ENCODE assay signal across 16 cellular contexts in the genomic region with DNA sequence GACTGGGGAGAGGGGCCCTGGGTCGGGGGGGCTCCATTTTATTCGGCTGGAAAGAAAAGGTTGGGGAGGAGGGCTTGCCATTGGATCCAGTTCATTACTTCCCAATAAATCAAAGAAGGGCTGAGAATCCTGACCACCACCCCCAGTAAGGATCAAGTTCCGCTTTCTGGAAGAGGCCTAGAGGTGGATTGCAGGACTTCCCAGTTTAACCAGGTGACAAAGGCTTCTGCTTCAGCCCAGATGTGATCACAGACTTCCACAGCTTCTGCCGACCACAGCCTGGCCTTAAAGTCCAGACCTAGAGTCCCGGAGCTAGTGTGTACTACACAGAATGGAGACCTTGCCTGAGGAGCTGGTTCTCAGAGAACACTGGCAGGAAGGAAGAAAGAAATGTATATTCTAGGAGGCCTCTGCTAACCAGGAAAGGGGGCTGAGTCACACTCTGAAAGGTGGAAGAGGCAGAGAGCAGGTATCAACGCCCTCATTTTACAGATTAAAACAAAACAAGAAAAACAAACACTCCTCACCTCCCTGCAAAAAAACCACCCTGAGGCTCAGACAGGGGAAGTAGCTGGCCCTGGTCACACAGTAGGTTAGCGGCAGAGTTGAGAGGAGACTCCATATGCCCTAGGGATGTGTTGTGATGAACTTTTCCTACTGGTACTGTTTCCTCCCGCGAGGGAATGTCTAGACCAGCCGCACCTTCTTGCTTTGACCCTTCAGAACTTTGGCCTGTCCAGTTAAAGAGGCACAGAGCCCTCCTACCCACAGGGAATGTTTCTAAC. TPM values are rescaled to one million over a fixed set of nuclear protein-coding genes. Genes with fewer than 3 reads are reported as not detected.
A peak's percentile ranks its signal among the peaks of the same experiment; 100 is the strongest.
DNase-seq lines count a peak whose midpoint lies in the region; FAIRE-seq and TF ChIP-seq lines count a peak whose summit lies in the region.
"Had no signal": no experiment of that assay in that cellular context is flagged by ENCODE, and none has a peak within 500 bp of the region (broad histone marks: within the 10 kb centered on the region; RNA-seq: fewer than 3 reads in every experiment).

No MANE protein-coding gene starts in this region.

- no peak for TF ChIP-seq CTCF in keratinocyte (optimal IDR thresholded peaks at IDR 0.05 in 1 of 3, IDR thresholded peaks at IDR 0.05 in 1 of 3, conservative IDR thresholded peaks at IDR 0.05 in 1 of 3; ENCODE audit: extremely low read depth in 1 of 3, insufficient read depth in 2 of 3, low read length in 3 of 3)
- TF ChIP-seq CTCF in vagina (IDR thresholded peaks at IDR 0.05), result no peak

- no peaks in the 10 kb centered on the region for H3K79me2 ChIP-seq in keratinocyte (ENCODE audit: control insufficient read depth, insufficient read depth, low read length)

- H3K4me1 Mint-ChIP-seq in activated naive CD8-positive, alpha-beta T cell (ENCODE audit: low read depth), result peaks cover 11% of the 10 kb centered on the region
- peaks cover 3% of the 10 kb centered on the region for H3K4me1 Mint-ChIP-seq in activated naive CD8-positive, alpha-beta T cell treated with anti-CD3 and anti-CD28 coated beads for 36 hours

- no peak for DNase-seq in activated naive CD8-positive, alpha-beta T cell treated with anti-CD3 and anti-CD28 coated beads for 36 hours
- DNase-seq in adipocyte (ENCODE audit: low read depth) (peak; percentile 23), keratinocyte (ENCODE audit: low read depth, low spot score) (no peak), vagina (ENCODE audit: extremely low spot score in 2 of 2) (no peak), middle frontal gyrus (ENCODE audit: extremely low spot score, low spot score) (no peak), iPS-NIHi11 (ENCODE audit: low spot score) (no peak), medulla oblongata (ENCODE audit: extremely low spot score) (no peak)
- DNase-seq: effector memory CD4-positive, alpha-beta T cell; NCI-H187 treated with DMSO at 0.1 percent for 48 hours had no signal

- peak; percentile 67 for FAIRE-seq in keratinocyte (lab: Jason Lieb, UNC)
- FAIRE-seq: GM18507, islet of Langerhans had no signal

- H3K4me3 ChIP-seq in adipocyte (ENCODE audit: low read length) (peak overlapping the region; percentile 89), keratinocyte (ENCODE audit: control insufficient read depth in 2 of 3, extremely low read depth in 1 of 3, insufficient read depth in 2 of 3, low read depth in 1 of 3, low read length in 3 of 3) (no peak overlapping the region), vagina (no peak overlapping the region)

- peaks cover 30% of the 10 kb centered on the region for H3K27me3 Mint-ChIP-seq in activated naive CD8-positive, alpha-beta T cell
- peaks cover 55% of the 10 kb centered on the region for H3K27me3 Mint-ChIP-seq in activated naive CD8-positive, alpha-beta T cell treated with anti-CD3 and anti-CD28 coated beads for 36 hours

- dilution Hi-C loops in keratinocyte (cut with MboI; ENCODE audit: extremely low pct_ligation_motif_present, low sequenced_read_pairs), result no loop called here

- no peaks in the 10 kb centered on the region for H3K36me3 Mint-ChIP-seq in activated naive CD8-positive, alpha-beta T cell
- H3K36me3 Mint-ChIP-seq in activated naive CD8-positive, alpha-beta T cell treated with anti-CD3 and anti-CD28 coated beads for 36 hours, result no peaks in the 10 kb centered on the region

- H3K4me1 ChIP-seq in adipocyte (ENCODE audit: control insufficient read depth, insufficient read depth, low read length), result peaks cover 45% of the 10 kb centered on the region
- peaks cover 35% of the 10 kb centered on the region for H3K4me1 ChIP-seq in keratinocyte (ENCODE audit: control insufficient read depth, extremely low read depth, insufficient read depth, low read length)
- peaks cover 36% of the 10 kb centered on the region for H3K4me1 ChIP-seq in vagina

- no peak overlapping the region for H2AFZ ChIP-seq in keratinocyte (ENCODE audit: control insufficient read depth, low read length)

- no peak for TF ChIP-seq POLR2A in vagina (IDR thresholded peaks at IDR 0.05)

- H3K4me3 Mint-ChIP-seq in activated naive CD8-positive, alpha-beta T cell, result peak overlapping the region; percentile 33
- no peak overlapping the region for H3K4me3 Mint-ChIP-seq in activated naive CD8-positive, alpha-beta T cell treated with anti-CD3 and anti-CD28 coated beads for 36 hours

- no peak overlapping the region for H3K27ac Mint-ChIP-seq in activated naive CD8-positive, alpha-beta T cell
- H3K27ac Mint-ChIP-seq in activated naive CD8-positive, alpha-beta T cell treated with anti-CD3 and anti-CD28 coated beads for 36 hours, result no peak overlapping the region
- H3K27ac Mint-ChIP-seq: progenitor cell of endocrine pancreas had no signal

- H3K9me1 ChIP-seq in keratinocyte (ENCODE audit: control insufficient read depth, extremely low read depth, insufficient read depth, low read length), result no peaks in the 10 kb centered on the region

- H3K36me3 ChIP-seq in adipocyte (ENCODE audit: control insufficient read depth, insufficient read depth, low read length, severe bottlenecking) (peaks cover 11% of the 10 kb centered on the region), keratinocyte (ENCODE audit: control insufficient read depth in 2 of 2, extremely low read depth in 1 of 2, insufficient read depth in 2 of 2, low read length in 2 of 2) (no peaks in the 10 kb centered on the region), vagina (no peaks in the 10 kb centered on the region)
- H3K36me3 ChIP-seq: brain microvascular endothelial cell, Peyer's patch had no signal

- H3K9me3 ChIP-seq in adipocyte (ENCODE audit: control insufficient read depth, low read length) (no peaks in the 10 kb centered on the region), keratinocyte (ENCODE audit: control insufficient read depth, low read depth, low read length) (no peaks in the 10 kb centered on the region), vagina (no peaks in the 10 kb centered on the region)
- H3K9me3 ChIP-seq: Peyer's patch had no signal

- H3K9ac ChIP-seq in adipocyte (ENCODE audit: low read length) (peak overlapping the region; percentile 85), keratinocyte (ENCODE audit: control insufficient read depth, extremely low read depth, insufficient read depth, low read length) (no peak overlapping the region)

- H3K9me3 Mint-ChIP-seq in activated naive CD8-positive, alpha-beta T cell (ENCODE audit: low read depth), result no peaks in the 10 kb centered on the region
- H3K9me3 Mint-ChIP-seq in activated naive CD8-positive, alpha-beta T cell treated with anti-CD3 and anti-CD28 coated beads for 36 hours, result no peaks in the 10 kb centered on the region

- H3K27ac ChIP-seq in keratinocyte (ENCODE audit: control insufficient read depth, insufficient read depth, low read length) (peak overlapping the region; percentile 16), vagina (peak overlapping the region; percentile 37)
- H3K27ac ChIP-seq: brain microvascular endothelial cell, HL-60, Peyer's patch had no signal

- intact Hi-C loops in vagina (cut with DNase I), result loop anchor here (5.0 to 10.0 kb wide), 2 partner anchors 211 to 323 kb away; no protein-coding TSS in a partner anchor

- no peaks in the 10 kb centered on the region for H4K20me1 ChIP-seq in keratinocyte (ENCODE audit: control insufficient read depth, extremely low read depth, insufficient read depth, low read length)

- H3K27me3 ChIP-seq in adipocyte (replicated peaks; ENCODE audit: control insufficient read depth, insufficient read depth, low read length) (no peaks in the 10 kb centered on the region), keratinocyte (ENCODE audit: control insufficient read depth, extremely low read depth, insufficient read depth, low read length) (peaks cover 15% of the 10 kb centered on the region), vagina (no peaks in the 10 kb centered on the region)
- H3K27me3 ChIP-seq: brain microvascular endothelial cell had no signal

- H3K4me2 ChIP-seq in keratinocyte (ENCODE audit: control insufficient read depth, extremely low read depth, insufficient read depth, low read depth, low read length), result peak overlapping the region; percentile 95

RNA-seq across cellular contexts. Expression of a gene that starts 1.1 kb away (rescaled TPM):
- total RNA-seq in activated naive CD8-positive, alpha-beta T cell treated with anti-CD3 and anti-CD28 coated beads for 36 hours, result not detected
- 1.5 to 2.3 TPM (median 2.2 TPM) in 3 replicates for polyA plus RNA-seq in keratinocyte
- polyA plus RNA-seq in keratinocyte (2011; ENCODE audit: low read depth), result 4.6 TPM
- 0.92 and 0.94 TPM in 2 replicates for polyA plus RNA-seq in keratinocyte (2011; cell fraction: cytosol; rRNA removed)
- polyA plus RNA-seq in keratinocyte (2011; cell fraction: nucleus; rRNA removed), result 5.9 and 6.7 TPM in 2 replicates
- 1.7 and 2.9 TPM in 2 replicates for polyA plus RNA-seq in keratinocyte (2012; ENCODE audit: low replicate concordance)
- 3.3 to 3.5 TPM (median 3.5 TPM) in 3 replicates for polyA minus RNA-seq in keratinocyte
- polyA minus RNA-seq in keratinocyte (2011; cell fraction: cytosol; rRNA and poly(A)+ RNA removed), result 1.5 TPM
- polyA minus RNA-seq in keratinocyte (2011; cell fraction: nucleus; rRNA and poly(A)+ RNA removed), result 7.7 and 12.0 TPM in 2 replicates
- 0.74 TPM for total RNA-seq in vagina
